In genomic region chr16:71894229-71894920, GRCh38 we compare ENCODE assay signal across 8 cellular contexts. TPM values are rescaled to one million over a fixed set of nuclear protein-coding genes. Genes with fewer than 3 reads are reported as not detected.
A peak's percentile ranks its signal among the peaks of the same experiment; 100 is the strongest.
DNase-seq lines count a peak whose midpoint lies in the region; TF ChIP-seq lines count a peak whose summit lies in the region.

No MANE protein-coding gene starts in this region.

- H3K9me3 ChIP-seq in ectodermal cell (ENCODE audit: control insufficient read depth, low read length): no peaks in the 10 kb centered on the region

- no peaks in the 10 kb centered on the region for H3K4me1 ChIP-seq in ectodermal cell (ENCODE audit: control insufficient read depth, insufficient read depth, low read length)

- peaks cover 1% of the 10 kb centered on the region for H3K27me3 Mint-ChIP-seq in activated CD4-positive, alpha-beta T cell treated with anti-CD3 and anti-CD28 coated beads, Interleukin-2, amount 10 ng/mL, durations not matched to agents 24 days and 14 days
- no peaks in the 10 kb centered on the region for H3K27me3 Mint-ChIP-seq in stimulated activated naive CD8-positive, alpha-beta T cell treated with anti-CD3 and anti-CD28 coated beads, Interleukin-15, Interleukin-2, amounts not matched to agents 100 ng/mL and 50 ng/mL, for 24 hours

- H3K36me3 Mint-ChIP-seq in activated CD4-positive, alpha-beta T cell treated with anti-CD3 and anti-CD28 coated beads, Interleukin-2, amount 10 ng/mL, durations not matched to agents 24 days and 14 days (ENCODE audit: low read depth): peaks cover 10% of the 10 kb centered on the region
- H3K36me3 Mint-ChIP-seq in stimulated activated naive CD8-positive, alpha-beta T cell treated with anti-CD3 and anti-CD28 coated beads, Interleukin-15, Interleukin-2, amounts not matched to agents 100 ng/mL and 50 ng/mL, for 24 hours (ENCODE audit: low read depth): peaks cover 11% of the 10 kb centered on the region

- H3K4me3 ChIP-seq in H7 (ENCODE audit: insufficient read depth, low read depth, low read length) (peak overlapping the region; percentile 100), NB4 (ENCODE audit: low read depth, low read length) (peak overlapping the region; percentile 96), ectodermal cell (ENCODE audit: insufficient read depth, low read depth, low read length) (peak overlapping the region; percentile 89)

- peak; percentile 11 for TF ChIP-seq CTCF in NB4 (IDR thresholded peaks at IDR 0.05; ENCODE audit: low read depth, low read length)

- 1% methylated on average over 30 to 31 of the region's 31 CpGs for WGBS in ectodermal cell, 2 experiments

- H3K36me3 ChIP-seq in H7 (replicated peaks; ENCODE audit: control insufficient read depth, insufficient read depth, low read length) (no peaks in the 10 kb centered on the region), ectodermal cell (ENCODE audit: control insufficient read depth, insufficient read depth, low read length) (no peaks in the 10 kb centered on the region)

- DNase-seq in GF-D8 (lab: John Stamatoyannopoulos, UW): peak; percentile 53
- DNase-seq in H7: peak; percentile 55
- DNase-seq in NB4 (ENCODE audit: low read depth): peak; percentile 86
- peak; percentile 81 for DNase-seq in activated CD4-positive, alpha-beta T cell treated with anti-CD3 and anti-CD28 coated beads, Interleukin-2, amount 10 ng/mL, durations not matched to agents 24 days and 14 days
- DNase-seq in lung microvascular endothelial cell (ENCODE audit: low read depth in 2 of 2): peak; percentile 36 to 73
- no peak for DNase-seq in NK-92 treated with Interleukin-12 subunit alpha and Interleukin-12 subunit beta, amount 100 ng/mL, for 24 hours (lab: John Stamatoyannopoulos, UW)

- peaks cover 10% of the 10 kb centered on the region for H3K4me1 Mint-ChIP-seq in activated CD4-positive, alpha-beta T cell treated with anti-CD3 and anti-CD28 coated beads, Interleukin-2, amount 10 ng/mL, durations not matched to agents 24 days and 14 days
- H3K4me1 Mint-ChIP-seq in stimulated activated naive CD8-positive, alpha-beta T cell treated with anti-CD3 and anti-CD28 coated beads, Interleukin-15, Interleukin-2, amounts not matched to agents 100 ng/mL and 50 ng/mL, for 24 hours (ENCODE audit: low read depth): peaks cover 33% of the 10 kb centered on the region

- intact Hi-C loops in activated CD4-positive, alpha-beta T cell treated with anti-CD3 and anti-CD28 coated beads, Interleukin-2, amount 10 ng/mL, durations not matched to agents 24 days and 14 days (cut with micrococcal nuclease): loop anchor here (2.0 kb wide), 3 partner anchors 14 to 114 kb away; partner anchors contain the start of gene DHODH

- peak overlapping the region; percentile 95 for H3K4me3 Mint-ChIP-seq in activated CD4-positive, alpha-beta T cell treated with anti-CD3 and anti-CD28 coated beads, Interleukin-2, amount 10 ng/mL, durations not matched to agents 24 days and 14 days
- H3K4me3 Mint-ChIP-seq in stimulated activated naive CD8-positive, alpha-beta T cell treated with anti-CD3 and anti-CD28 coated beads, Interleukin-15, Interleukin-2, amounts not matched to agents 100 ng/mL and 50 ng/mL, for 24 hours: peak overlapping the region; percentile 99

- no peaks in the 10 kb centered on the region for H3K9me3 Mint-ChIP-seq in activated CD4-positive, alpha-beta T cell treated with anti-CD3 and anti-CD28 coated beads, Interleukin-2, amount 10 ng/mL, durations not matched to agents 24 days and 14 days
- no peaks in the 10 kb centered on the region for H3K9me3 Mint-ChIP-seq in stimulated activated naive CD8-positive, alpha-beta T cell treated with anti-CD3 and anti-CD28 coated beads, Interleukin-15, Interleukin-2, amounts not matched to agents 100 ng/mL and 50 ng/mL, for 24 hours

- H3K27ac Mint-ChIP-seq in activated CD4-positive, alpha-beta T cell treated with anti-CD3 and anti-CD28 coated beads, Interleukin-2, amount 10 ng/mL, durations not matched to agents 24 days and 14 days: peak overlapping the region; percentile 95
- H3K27ac Mint-ChIP-seq in stimulated activated naive CD8-positive, alpha-beta T cell treated with anti-CD3 and anti-CD28 coated beads, Interleukin-15, Interleukin-2, amounts not matched to agents 100 ng/mL and 50 ng/mL, for 24 hours: peak overlapping the region; percentile 98

- peak overlapping the region; percentile 64 for H3K27ac ChIP-seq in ectodermal cell (ENCODE audit: insufficient read depth, low read depth, low read length, poor library complexity, severe bottlenecking)

- H3K27me3 ChIP-seq in H7 (ENCODE audit: control insufficient read depth, insufficient read depth, low read length) (no peaks in the 10 kb centered on the region), ectodermal cell (ENCODE audit: control insufficient read depth, insufficient read depth, low read length, poor library complexity, severe bottlenecking) (no peaks in the 10 kb centered on the region)

- TF ChIP-seq POLR2A in NB4 (IDR thresholded peaks at IDR 0.05; ENCODE audit: extremely low read depth, insufficient read length): no peak

RNA-seq across cellular contexts. Expression of gene IST1, which starts 1.0 kb away (rescaled TPM):
- 267 and 292 TPM in 2 replicates for total RNA-seq in H7 (2014; rRNA removed; shearing (Covaris generic))
- 149 and 156 TPM in 2 replicates for total RNA-seq in activated CD4-positive, alpha-beta T cell treated with anti-CD3 and anti-CD28 coated beads, Interleukin-2, amount 10 ng/mL, durations not matched to agents 24 days and 14 days
- 385 TPM for polyA plus RNA-seq in ectodermal cell (2013, experiment 1 of 4)
- polyA plus RNA-seq in ectodermal cell (2013, experiment 2 of 4): 398 TPM
- 286 TPM for polyA plus RNA-seq in ectodermal cell (2013, experiment 3 of 4)
- 316 TPM for polyA plus RNA-seq in ectodermal cell (2013, experiment 4 of 4)
- total RNA-seq in lung microvascular endothelial cell: 99.6 and 141 TPM in 2 replicates

RNA-seq across cellular contexts. Expression of gene ZNF821, which starts 10.4 kb away (rescaled TPM):
- total RNA-seq in H7 (2014; rRNA removed; shearing (Covaris generic)): 16.8 and 19.8 TPM in 2 replicates
- 5.9 and 6.5 TPM in 2 replicates for total RNA-seq in activated CD4-positive, alpha-beta T cell treated with anti-CD3 and anti-CD28 coated beads, Interleukin-2, amount 10 ng/mL, durations not matched to agents 24 days and 14 days
- polyA plus RNA-seq in ectodermal cell (2013, experiment 1 of 4): 19.4 TPM
- polyA plus RNA-seq in ectodermal cell (2013, experiment 2 of 4): 20.0 TPM
- polyA plus RNA-seq in ectodermal cell (2013, experiment 3 of 4): 20.5 TPM
- polyA plus RNA-seq in ectodermal cell (2013, experiment 4 of 4): 20.0 TPM
- total RNA-seq in lung microvascular endothelial cell: 5.2 and 6.0 TPM in 2 replicates

RNA-seq across cellular contexts. Expression of gene ATXN1L, which starts 48.6 kb away (rescaled TPM):
- 12.1 and 12.6 TPM in 2 replicates for total RNA-seq in H7 (2014; rRNA removed; shearing (Covaris generic))
- 16.7 and 19.3 TPM in 2 replicates for total RNA-seq in activated CD4-positive, alpha-beta T cell treated with anti-CD3 and anti-CD28 coated beads, Interleukin-2, amount 10 ng/mL, durations not matched to agents 24 days and 14 days
- 24.9 TPM for polyA plus RNA-seq in ectodermal cell (2013, experiment 1 of 4)
- 28.9 TPM for polyA plus RNA-seq in ectodermal cell (2013, experiment 2 of 4)
- 17.4 TPM for polyA plus RNA-seq in ectodermal cell (2013, experiment 3 of 4)
- 20.2 TPM for polyA plus RNA-seq in ectodermal cell (2013, experiment 4 of 4)
- 10.2 and 16.3 TPM in 2 replicates for total RNA-seq in lung microvascular endothelial cell
